Comparison of ENCODE assay signal across 11 cellular contexts in the genomic region with DNA sequence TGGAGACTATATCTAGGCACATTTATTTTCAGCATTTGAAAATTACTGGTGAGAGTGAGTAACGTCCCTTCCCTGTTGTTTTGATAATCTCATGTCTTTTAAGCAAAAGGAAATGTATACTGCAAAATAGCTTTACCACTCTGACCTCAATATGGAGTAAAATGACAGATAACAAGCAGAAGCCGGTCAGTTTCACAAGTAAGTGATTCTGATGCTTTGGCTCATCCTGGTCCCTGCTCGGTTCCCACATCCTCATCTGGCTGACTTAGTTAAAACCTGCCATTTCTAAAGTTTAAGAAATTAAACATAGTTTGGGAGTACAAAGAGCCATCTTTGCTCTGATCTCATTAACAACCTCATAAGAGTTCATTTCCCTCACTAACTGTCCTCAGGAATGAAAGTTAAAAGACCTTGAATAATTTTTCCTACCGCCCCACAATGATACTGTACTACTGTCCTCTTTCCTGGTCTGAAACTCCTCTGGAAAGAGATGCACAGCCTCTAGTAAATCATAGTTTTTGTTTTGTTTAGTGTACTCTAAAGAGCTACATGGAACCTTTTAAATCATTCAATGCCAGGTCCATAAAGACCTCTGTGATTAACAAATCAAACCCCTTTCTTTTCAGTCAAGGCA.
DNase-seq lines count a peak whose midpoint lies in the region; ATAC-seq and TF ChIP-seq lines count a peak whose summit lies in the region.
"Had no signal": no experiment of that assay in that cellular context is flagged by ENCODE, and none has a peak within 500 bp of the region (broad histone marks: within the 10 kb centered on the region; RNA-seq: fewer than 3 reads in every experiment).

No MANE protein-coding gene starts in this region.

- peak overlapping the region; percentile 92 to 94 for H3K27ac Mint-ChIP-seq in T-cell
- H3K27ac Mint-ChIP-seq: neural progenitor cell had no signal

- WGBS in psoas muscle, 3 donors = 59 to 82% (median 78%) methylated on average over 4 of the region's 4 CpGs

- POLR2A ChIA-PET in T-cell (lab: Charles Lee) = interaction anchor here in 1 of 2 donors (0.5 to 4.3 kb wide), 8 partner anchors 8 to 39 kb away, joined by 3 to 23 read pairs (median 4); no protein-coding TSS in a partner anchor

- ATAC-seq in activated T-cell treated with anti-CD3 and anti-CD28 coated beads, Interleukin-2, amount 50 U/mL, for 4 hours = peak; percentile 51
- ATAC-seq in GM21723 (IDR thresholded peaks at IDR 0.05; ENCODE audit: unreplicated experiment) = peak; percentile 54
- ATAC-seq in T-cell (replicated peaks in 1 of 4) = peak; percentile 5 to 37 (median 22)
- no peak for ATAC-seq in psoas muscle
- ATAC-seq in HG03097 (IDR thresholded peaks at IDR 0.05; ENCODE audit: low FRiP score, unreplicated experiment) = no peak

- no peak for DNase-seq in activated T-cell treated with anti-CD3 and anti-CD28 coated beads, Interleukin-2, amount 50 U/mL, for 4 hours
- DNase-seq in activated T-cell treated with anti-CD3 and anti-CD28 coated beads, Interleukin-2, amount 50 U/mL, for 48 hours = no peak
- no peak for DNase-seq in T-cell
- no peak for DNase-seq in psoas muscle
- no peak for DNase-seq in ACHN
- no peak for DNase-seq in brain microvascular endothelial cell
- DNase-seq: NCI-H2081 treated with DMSO at 0.1 percent for 48 hours, stomach had no signal

- H3K9me3 Mint-ChIP-seq in activated T-cell treated with anti-CD3 and anti-CD28 coated beads, Interleukin-2, amount 50 U/mL, for 4 hours = peaks cover 6% of the 10 kb centered on the region
- peaks cover 0 to 7% (median 7%) of the 10 kb centered on the region in 3 donors for H3K9me3 Mint-ChIP-seq in T-cell
- H3K9me3 Mint-ChIP-seq: neural progenitor cell had no signal

- H3K4me3 Mint-ChIP-seq in activated T-cell treated with anti-CD3 and anti-CD28 coated beads, Interleukin-2, amount 50 U/mL, for 4 hours = peak overlapping the region; percentile 32
- peak overlapping the region; percentile 21 to 60 (median 44) for H3K4me3 Mint-ChIP-seq in T-cell
- H3K4me3 Mint-ChIP-seq: neural progenitor cell had no signal

- H3K36me3 Mint-ChIP-seq in activated T-cell treated with anti-CD3 and anti-CD28 coated beads, Interleukin-2, amount 50 U/mL, for 4 hours (ENCODE audit: insufficient read depth) = peaks cover 36% of the 10 kb centered on the region
- peaks cover 39% of the 10 kb centered on the region for H3K36me3 Mint-ChIP-seq in T-cell
- H3K36me3 Mint-ChIP-seq: neural progenitor cell had no signal

- no peak for TF ChIP-seq CTCF in psoas muscle (IDR thresholded peaks at IDR 0.05)
- TF ChIP-seq CTCF in brain microvascular endothelial cell (IDR thresholded peaks at IDR 0.05; ENCODE audit: low read depth, low read length, missing control alignments) = no peak

- no peaks in the 10 kb centered on the region for H3K27me3 Mint-ChIP-seq in activated T-cell treated with anti-CD3 and anti-CD28 coated beads, Interleukin-2, amount 50 U/mL, for 4 hours (ENCODE audit: low read depth)
- H3K27me3 Mint-ChIP-seq in T-cell = no peaks in the 10 kb centered on the region

- H3K9me3 ChIP-seq in psoas muscle = no peaks in the 10 kb centered on the region
- H3K9me3 ChIP-seq: stomach had no signal

- in situ Hi-C loops in ACHN (cut with HindIII; ENCODE audit: low pct_ligation_motif_present, low pct_unique_long_range_greater_than_20kb, low sequenced_read_pairs) (no loop called here), brain microvascular endothelial cell (cut with HindIII; ENCODE audit: low pct_ligation_motif_present, low sequenced_read_pairs) (no loop called here)

- peaks cover 96% of the 10 kb centered on the region for H3K4me1 Mint-ChIP-seq in activated T-cell treated with anti-CD3 and anti-CD28 coated beads, Interleukin-2, amount 50 U/mL, for 4 hours (ENCODE audit: low read depth)
- peaks cover 91 to 98% (median 96%) of the 10 kb centered on the region in 3 donors for H3K4me1 Mint-ChIP-seq in T-cell
- H3K4me1 Mint-ChIP-seq: neural progenitor cell had no signal

- H3K27ac ChIP-seq in psoas muscle (peak overlapping the region; percentile 67), brain microvascular endothelial cell (no peak overlapping the region)
- H3K27ac ChIP-seq: neural progenitor cell had no signal

- H3K36me3 ChIP-seq in psoas muscle (ENCODE audit: insufficient read depth in 1 of 2, low read depth in 1 of 2) (peaks cover 0 to 5% of the 10 kb centered on the region in 2 donors), brain microvascular endothelial cell (replicated peaks) (no peaks in the 10 kb centered on the region)
- H3K36me3 ChIP-seq: neural progenitor cell, stomach had no signal

- peaks cover 91% of the 10 kb centered on the region for H3K4me1 ChIP-seq in psoas muscle
- H3K4me1 ChIP-seq: neural progenitor cell had no signal

- CTCF ChIA-PET in T-cell (lab: Charles Lee) = interaction anchor here (0.6 to 4.2 kb wide), 14 partner anchors 10 to 1522 kb away, joined by 3 to 27 read pairs (median 5); no protein-coding TSS in a partner anchor

- intact Hi-C loops in psoas muscle (cut with DNase I) = no loop called here

- H3K27me3 ChIP-seq in psoas muscle (ENCODE audit: insufficient read depth in 3 of 3, low read length in 2 of 3) = no peaks in the 10 kb centered on the region
- H3K27me3 ChIP-seq in brain microvascular endothelial cell (replicated peaks) = no peaks in the 10 kb centered on the region
- H3K27me3 ChIP-seq: neural progenitor cell, stomach had no signal

- H3K4me3 ChIP-seq in psoas muscle (no peak overlapping the region), brain microvascular endothelial cell (ENCODE audit: low read depth, low read length) (no peak overlapping the region)
- H3K4me3 ChIP-seq: neural progenitor cell, stomach had no signal

Comparison
In these comparisons a context has a peak if more than half of its experiments do, and no peak if none do; other contexts are left out.
1. ATAC-seq: peak in activated T-cell treated with anti-CD3 and anti-CD28 coated beads, Interleukin-2, amount 50 U/mL, for 4 hours (2 of 2), GM21723 (single experiment) and T-cell (4 of 4); none in psoas muscle (0 of 4) and HG03097 (single experiment).